In genomic region chr6:96156425-96156824, GRCh38 we compare ENCODE assay signal across 14 cellular contexts.
DNase-seq lines count a peak whose midpoint lies in the region; ATAC-seq, FAIRE-seq and TF ChIP-seq lines count a peak whose summit lies in the region.
"Had no signal": no experiment of that assay in that cellular context is flagged by ENCODE, and none has a peak within 500 bp of the region (broad histone marks: within the 10 kb centered on the region; RNA-seq: fewer than 3 reads in every experiment).

No MANE protein-coding gene starts in this region.

- peak overlapping the region; percentile 90 for H2AFZ ChIP-seq in GM12878 (ENCODE audit: control insufficient read depth, low read depth, low read length)

- peaks cover 3% of the 10 kb centered on the region for H3K27me3 Mint-ChIP-seq in activated CD4-positive, alpha-beta T cell treated with anti-CD3 and anti-CD28 coated beads, Interleukin-2, amount 10 ng/mL, durations not matched to agents 7 days and 5 days

- peak overlapping the region; percentile 84; the same call in 1 of the 2 replicates for H3K4me2 ChIP-seq in GM12878 (ENCODE audit: control insufficient read depth, insufficient read depth)

- intact Hi-C loops in A673 (cut with micrococcal nuclease; ENCODE audit: unreplicated experiment) (no loop called here), GM12878 (cut with micrococcal nuclease; ENCODE audit: unreplicated experiment) (no loop called here)

- BruUV-seq in A673 (replicated peaks; lab: Mats Ljungman, UMichigan) (no TSS peak), GM12878 (replicated peaks; lab: Mats Ljungman, UMichigan) (no TSS peak)

- FAIRE-seq in GM12878 (lab: Jason Lieb, UNC) = no peak
- FAIRE-seq: frontal cortex had no signal

- SMC1A ChIA-PET in GM12878 (lab: Charles Lee; ENCODE audit: uncharacterized antibody, unreplicated experiment) = interaction anchor here (0.8 to 1.8 kb wide), 2 partner anchors 19 to 28 kb away, joined by 3 to 5 read pairs; no protein-coding TSS in a partner anchor

- no peaks in the 10 kb centered on the region for H3K4me1 Mint-ChIP-seq in activated CD4-positive, alpha-beta T cell treated with anti-CD3 and anti-CD28 coated beads, Interleukin-2, amount 10 ng/mL, durations not matched to agents 7 days and 5 days

- DNase-seq in A673 (ENCODE audit: low spot score) = peak; percentile 17
- DNase-seq in NCI-H524 (lab: John Stamatoyannopoulos, UW) = peak; percentile 29 to 75
- DNase-seq in GM12878 (ENCODE audit: low read depth, low spot score) = no peak
- DNase-seq in activated CD4-positive, alpha-beta T cell treated with anti-CD3 and anti-CD28 coated beads, Interleukin-2, amount 10 ng/mL, durations not matched to agents 7 days and 5 days = no peak
- no peak for DNase-seq in NCI-H146 treated with DMSO at 0.1 percent for 48 hours (lab: John Stamatoyannopoulos, UW; ENCODE audit: unreplicated experiment)
- DNase-seq in AG08396 (ENCODE audit: low spot score) = no peak
- DNase-seq in effector CD4-positive, alpha-beta T cell = no peak
- DNase-seq: left ventricle myocardium superior, NCI-H2029 treated with DMSO at 0.1 percent for 48 hours, posterior cingulate gyrus, SIG-M5, T-helper 9 cell had no signal

- H3K4me1 ChIP-seq in A673 (ENCODE audit: insufficient read depth, low read length, poor library complexity, severe bottlenecking) = peaks cover 27% of the 10 kb centered on the region
- H3K4me1 ChIP-seq in GM12878 (ENCODE audit: control insufficient read depth, insufficient read depth, low read length) = no peaks in the 10 kb centered on the region

- H3K36me3 ChIP-seq in A673 (ENCODE audit: insufficient read depth, low read length, poor library complexity, severe bottlenecking) = no peaks in the 10 kb centered on the region
- H3K36me3 ChIP-seq in GM12878 (ENCODE audit: control insufficient read depth in 2 of 2, insufficient read depth in 2 of 2, low read length in 1 of 2) = no peaks in the 10 kb centered on the region

- ATAC-seq in GM18867 (IDR thresholded peaks at IDR 0.05; ENCODE audit: unreplicated experiment) (peak; percentile 22), GM12878 (peak; percentile 53)
- ATAC-seq: left ventricle myocardium superior had no signal

- POLR2A ChIA-PET in A673 (lab: Charles Lee; ENCODE audit: low non-redundant PET) = no interaction called here
- POLR2A ChIA-PET in GM12878 (lab: Charles Lee) = interaction anchor here (0.6 kb wide), 1 partner anchor 9 kb away, joined by 3 read pairs; no protein-coding TSS in a partner anchor
- POLR2A ChIA-PET in activated CD4-positive, alpha-beta T cell treated with anti-CD3 and anti-CD28 coated beads, Interleukin-2, amount 10 ng/mL, durations not matched to agents 7 days and 5 days (lab: Charles Lee) = no interaction called here

- 13% methylated on average over 4 of the region's 4 CpGs for WGBS in GM12878 (ENCODE audit: insufficient coverage, insufficient replicate concordance, low lambda C conversion rate, missing lambda C conversion rate)

- no peaks in the 10 kb centered on the region for H3K79me2 ChIP-seq in GM12878 (ENCODE audit: control insufficient read depth, insufficient read depth, low read length)

- H3K9me3 ChIP-seq in A673 (ENCODE audit: low read depth, low read length, poor library complexity, severe bottlenecking) (no peaks in the 10 kb centered on the region), GM12878 (replicated peaks; ENCODE audit: control insufficient read depth, insufficient read depth, low read length) (no peaks in the 10 kb centered on the region; the same call in 2 of the 3 replicates)

- H3K4me3 ChIP-seq in A673 (ENCODE audit: low read depth, low read length, poor library complexity, severe bottlenecking) (peak overlapping the region; percentile 15), GM12878 (no peak overlapping the region)

- no peak overlapping the region for H3K4me3 Mint-ChIP-seq in activated CD4-positive, alpha-beta T cell treated with anti-CD3 and anti-CD28 coated beads, Interleukin-2, amount 10 ng/mL, durations not matched to agents 7 days and 5 days

- in situ Hi-C loops in GM12878 (cut with MboI) = no loop called here

- no peak for TF ChIP-seq EP300 in GM12878 (IDR thresholded peaks at IDR 0.05; ENCODE audit: borderline replicate concordance in 1 of 2, control insufficient read depth in 1 of 2, low read depth in 2 of 2, low read length in 2 of 2)

- no peak overlapping the region for H3K9ac ChIP-seq in GM12878 (ENCODE audit: control insufficient read depth, insufficient read depth, low read length)

- peak overlapping the region; percentile 12 for H3K27ac ChIP-seq in A673 (ENCODE audit: low read depth, low read length, poor library complexity, severe bottlenecking)
- peak overlapping the region; percentile 43; the same call in 1 of the 2 replicates for H3K27ac ChIP-seq in GM12878 (ENCODE audit: control insufficient read depth, insufficient read depth)

- RAD21 ChIA-PET in GM12878 (lab: Charles Lee; ENCODE audit: unreplicated experiment) = no interaction called here

- H3K27me3 ChIP-seq in A673 (replicated peaks; ENCODE audit: insufficient read depth, low read depth, low read length, poor library complexity) (no peaks in the 10 kb centered on the region), GM12878 (replicated peaks in 1 of 2; ENCODE audit: control insufficient read depth in 2 of 2, insufficient read depth in 2 of 2, low read length in 1 of 2) (no peaks in the 10 kb centered on the region)

- H3K27ac Mint-ChIP-seq in activated CD4-positive, alpha-beta T cell treated with anti-CD3 and anti-CD28 coated beads, Interleukin-2, amount 10 ng/mL, durations not matched to agents 7 days and 5 days = no peak overlapping the region

- no peaks in the 10 kb centered on the region for H4K20me1 ChIP-seq in GM12878 (ENCODE audit: control insufficient read depth, insufficient read depth)

- no peaks in the 10 kb centered on the region for H3K9me3 Mint-ChIP-seq in activated CD4-positive, alpha-beta T cell treated with anti-CD3 and anti-CD28 coated beads, Interleukin-2, amount 10 ng/mL, durations not matched to agents 7 days and 5 days

- TF ChIP-seq POLR2A in GM12878 (IDR thresholded peaks at IDR 0.05; ENCODE audit: low read depth, low read length) = no peak

- no peak for TF ChIP-seq RAD21 in GM12878 (IDR thresholded peaks at IDR 0.05; ENCODE audit: insufficient read depth, low read depth, low read length)

- TF ChIP-seq CTCF in A673 (conservative IDR thresholded peaks at IDR 0.05; ENCODE audit: low read depth, low read length) (no peak), GM12878 (IDR thresholded peaks at IDR 0.05 in 2 of 3, conservative IDR thresholded peaks at IDR 0.05 in 1 of 3; ENCODE audit: control insufficient read depth in 2 of 3, extremely low read depth in 1 of 3, insufficient read depth in 1 of 3, low read depth in 3 of 3, low read length in 3 of 3) (no peak)

- CTCF ChIA-PET in A673 (lab: Charles Lee) = no interaction called here
- CTCF ChIA-PET in GM12878 (lab: Yijun Ruan, JAX) = no interaction called here
- CTCF ChIA-PET in activated CD4-positive, alpha-beta T cell treated with anti-CD3 and anti-CD28 coated beads, Interleukin-2, amount 10 ng/mL, durations not matched to agents 7 days and 5 days (lab: Charles Lee) = no interaction called here

- no peaks in the 10 kb centered on the region for H3K36me3 Mint-ChIP-seq in activated CD4-positive, alpha-beta T cell treated with anti-CD3 and anti-CD28 coated beads, Interleukin-2, amount 10 ng/mL, durations not matched to agents 7 days and 5 days (ENCODE audit: low read depth)

TF ChIP-seq in GM12878, 131 proteins besides CTCF, POLR2A, EP300 and RAD21 (continues in another document):
- TF ChIP-seq, protein P1, sequence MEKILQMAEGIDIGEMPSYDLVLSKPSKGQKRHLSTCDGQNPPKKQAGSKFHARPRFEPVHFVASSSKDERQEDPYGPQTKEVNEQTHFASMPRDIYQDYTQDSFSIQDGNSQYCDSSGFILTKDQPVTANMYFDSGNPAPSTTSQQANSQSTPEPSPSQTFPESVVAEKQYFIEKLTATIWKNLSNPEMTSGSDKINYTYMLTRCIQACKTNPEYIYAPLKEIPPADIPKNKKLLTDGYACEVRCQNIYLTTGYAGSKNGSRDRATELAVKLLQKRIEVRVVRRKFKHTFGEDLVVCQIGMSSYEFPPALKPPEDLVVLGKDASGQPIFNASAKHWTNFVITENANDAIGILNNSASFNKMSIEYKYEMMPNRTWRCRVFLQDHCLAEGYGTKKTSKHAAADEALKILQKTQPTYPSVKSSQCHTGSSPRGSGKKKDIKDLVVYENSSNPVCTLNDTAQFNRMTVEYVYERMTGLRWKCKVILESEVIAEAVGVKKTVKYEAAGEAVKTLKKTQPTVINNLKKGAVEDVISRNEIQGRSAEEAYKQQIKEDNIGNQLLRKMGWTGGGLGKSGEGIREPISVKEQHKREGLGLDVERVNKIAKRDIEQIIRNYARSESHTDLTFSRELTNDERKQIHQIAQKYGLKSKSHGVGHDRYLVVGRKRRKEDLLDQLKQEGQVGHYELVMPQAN (conservative IDR thresholded peaks at IDR 0.05) = no peak
- no peak for TF ChIP-seq IKZF1 (conservative IDR thresholded peaks at IDR 0.05)
- TF ChIP-seq, protein P2, sequence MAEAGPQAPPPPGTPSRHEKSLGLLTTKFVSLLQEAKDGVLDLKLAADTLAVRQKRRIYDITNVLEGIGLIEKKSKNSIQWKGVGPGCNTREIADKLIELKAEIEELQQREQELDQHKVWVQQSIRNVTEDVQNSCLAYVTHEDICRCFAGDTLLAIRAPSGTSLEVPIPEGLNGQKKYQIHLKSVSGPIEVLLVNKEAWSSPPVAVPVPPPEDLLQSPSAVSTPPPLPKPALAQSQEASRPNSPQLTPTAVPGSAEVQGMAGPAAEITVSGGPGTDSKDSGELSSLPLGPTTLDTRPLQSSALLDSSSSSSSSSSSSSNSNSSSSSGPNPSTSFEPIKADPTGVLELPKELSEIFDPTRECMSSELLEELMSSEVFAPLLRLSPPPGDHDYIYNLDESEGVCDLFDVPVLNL (IDR thresholded peaks at IDR 0.05; ENCODE audit: low read depth, low read length) = no peak
- no peak for TF ChIP-seq ELK1 (IDR thresholded peaks at IDR 0.05; ENCODE audit: low read depth, low read length)
- no peak for TF ChIP-seq IKZF2 (IDR thresholded peaks at IDR 0.05)

Comparison
In these comparisons a context has a peak if more than half of its experiments do, and no peak if none do; other contexts are left out.
1. DNase-seq: peak in A673 (single experiment) and NCI-H524 (2 of 2); none in GM12878 (single experiment), activated CD4-positive, alpha-beta T cell treated with anti-CD3 and anti-CD28 coated beads, Interleukin-2, amount 10 ng/mL, durations not matched to agents 7 days and 5 days (single experiment), NCI-H146 treated with DMSO at 0.1 percent for 48 hours (single experiment), AG08396 (single experiment) and effector CD4-positive, alpha-beta T cell (single experiment).